10 cellular contexts compared by ENCODE assay signal in genomic region chr6:117317261-117317660, GRCh38. TPM values are rescaled to one million over a fixed set of nuclear protein-coding genes. Genes with fewer than 3 reads are reported as not detected.
DNase-seq lines count a peak whose midpoint lies in the region; ATAC-seq, FAIRE-seq and TF ChIP-seq lines count a peak whose summit lies in the region.
"Had no signal": no experiment of that assay in that cellular context is flagged by ENCODE, and none has a peak within 500 bp of the region (broad histone marks: within the 10 kb centered on the region; RNA-seq: fewer than 3 reads in every experiment).

No MANE protein-coding gene starts in this region.

- ATAC-seq in GM21447 (IDR thresholded peaks at IDR 0.05; ENCODE audit: unreplicated experiment) (no peak), HG02759 (IDR thresholded peaks at IDR 0.05; ENCODE audit: unreplicated experiment) (no peak)

- H3K9me3 Mint-ChIP-seq in astrocyte (ENCODE audit: unreplicated experiment): no peaks in the 10 kb centered on the region

- H3K27ac ChIP-seq in astrocyte (ENCODE audit: low read depth, low read length): no peak overlapping the region

- no peak overlapping the region for H3K4me3 Mint-ChIP-seq in astrocyte (ENCODE audit: unreplicated experiment)

- H3K4me3 ChIP-seq in GM06990 (replicated peaks; ENCODE audit: low read depth, low read length) (no peak overlapping the region), astrocyte (ENCODE audit: insufficient read depth, low read depth, low read length) (no peak overlapping the region), MG63 (no peak overlapping the region)

- DNase-seq in GM06990 (ENCODE audit: extremely low read depth, insufficient read length): no peak
- DNase-seq in HTR-8/SVneo (ENCODE audit: insufficient read length, low spot score): peak; percentile 5
- DNase-seq in astrocyte (ENCODE audit: low read depth): peak; percentile 3
- peak; percentile 64 for DNase-seq in myocyte (ENCODE audit: low read depth)
- DNase-seq in NCI-H1694 (lab: John Stamatoyannopoulos, UW): no peak
- no peak for DNase-seq in MG63
- DNase-seq: GOT3; stimulated activated CD4-positive, alpha-beta T cell treated with anti-CD3 and anti-CD28 coated beads, Interleukin-1b, Interleukin-23, amount 100 ng/mL, for 48 hours had no signal

- H3K9ac ChIP-seq in astrocyte (ENCODE audit: low read length): no peak overlapping the region

- H3K9me3 ChIP-seq in astrocyte (ENCODE audit: insufficient read depth, low read depth, low read length) (no peaks in the 10 kb centered on the region), MG63 (no peaks in the 10 kb centered on the region)

- H3K36me3 ChIP-seq in GM06990 (ENCODE audit: control insufficient read depth, insufficient read depth, low read length): no peaks in the 10 kb centered on the region
- H3K36me3 ChIP-seq in astrocyte (ENCODE audit: insufficient read depth, low read length): no peaks in the 10 kb centered on the region
- no peaks in the 10 kb centered on the region for H3K36me3 ChIP-seq in MG63

- no peak for FAIRE-seq in HTR-8/SVneo (lab: Jason Lieb, UNC)
- FAIRE-seq in astrocyte (lab: Jason Lieb, UNC): peak; percentile 37

- H3K4me1 ChIP-seq in astrocyte (ENCODE audit: insufficient read depth, low read length): no peaks in the 10 kb centered on the region

- no peak overlapping the region for H2AFZ ChIP-seq in astrocyte (ENCODE audit: low read depth, low read length)

- H3K36me3 Mint-ChIP-seq in astrocyte (ENCODE audit: low read depth, unreplicated experiment): no peaks in the 10 kb centered on the region

- H3K79me2 ChIP-seq in astrocyte (ENCODE audit: insufficient read depth, low read length): no peaks in the 10 kb centered on the region

- no peak overlapping the region for H3K27ac Mint-ChIP-seq in astrocyte (ENCODE audit: unreplicated experiment)

- TF ChIP-seq CTCF in GM06990 (IDR thresholded peaks at IDR 0.05; ENCODE audit: insufficient read depth, low read length, poor library complexity, severe bottlenecking) (peak; percentile 44), astrocyte (IDR thresholded peaks at IDR 0.05; ENCODE audit: insufficient read depth, low read depth, low read length) (peak; percentile 31)

- no peaks in the 10 kb centered on the region for H4K20me1 ChIP-seq in astrocyte (ENCODE audit: insufficient read depth, low read length)

- no peaks in the 10 kb centered on the region for H3K27me3 ChIP-seq in GM06990 (replicated peaks; ENCODE audit: control insufficient read depth, insufficient read depth, low read length)
- H3K27me3 ChIP-seq in astrocyte (ENCODE audit: insufficient read depth, low read length): no peaks in the 10 kb centered on the region
- H3K27me3 ChIP-seq in MG63: no peaks in the 10 kb centered on the region

- H3K4me2 ChIP-seq in astrocyte (ENCODE audit: low read length): no peak overlapping the region

- no peaks in the 10 kb centered on the region for H3K4me1 Mint-ChIP-seq in astrocyte (ENCODE audit: low read depth, unreplicated experiment)

- peaks cover 4% of the 10 kb centered on the region for H3K27me3 Mint-ChIP-seq in astrocyte (ENCODE audit: low read depth, unreplicated experiment)

RNA-seq across cellular contexts. Expression of gene VGLL2, which starts 51.9 kb away (rescaled TPM):
- 1.2 and 1.7 TPM in 2 replicates for total RNA-seq in astrocyte
- 5.7 and 24.4 TPM in 2 replicates for total RNA-seq in myocyte
- 17.3 TPM for polyA plus RNA-seq in myocyte (2012)
- not detected in 2 replicates for total RNA-seq in MG63 (2014; rRNA removed; shearing (Covaris generic); ENCODE audit: low replicate concordance)

Comparison
In these comparisons a context has a peak if more than half of its experiments do, and no peak if none do; other contexts are left out.
1. DNase-seq: peak in HTR-8/SVneo (single experiment), astrocyte (single experiment) and myocyte (single experiment); none in GM06990 (single experiment), NCI-H1694 (single experiment) and MG63 (single experiment).